In genomic region chr4:123545569-123546122, GRCh38 we compare ENCODE assay signal across 16 cellular contexts.
DNase-seq lines count a peak whose midpoint lies in the region; ATAC-seq and TF ChIP-seq lines count a peak whose summit lies in the region.
"Had no signal": no experiment of that assay in that cellular context is flagged by ENCODE, and none has a peak within 500 bp of the region (broad histone marks: within the 10 kb centered on the region; RNA-seq: fewer than 3 reads in every experiment).

No MANE protein-coding gene starts in this region.

- peaks cover 35% of the 10 kb centered on the region for H3K4me1 ChIP-seq in HUES6 (ENCODE audit: control insufficient read depth, insufficient read depth, low read length)
- peaks cover 29% of the 10 kb centered on the region for H3K4me1 ChIP-seq in mammary epithelial cell (ENCODE audit: insufficient read depth, low read length)
- H3K4me1 ChIP-seq in tibial nerve, result peaks cover 0 to 8% (median 0%) of the 10 kb centered on the region in 4 donors
- H3K4me1 ChIP-seq: BLaER1, SJSA1, testis had no signal

- dilution Hi-C loops in mammary epithelial cell (cut with HindIII; ENCODE audit: low sequenced_read_pairs), result no loop called here

- DNase-seq in mammary epithelial cell, result no peak
- no peak for DNase-seq in left lobe of liver (ENCODE audit: low spot score)
- peak; percentile 86 for DNase-seq in renal cortical epithelial cell (ENCODE audit: low read depth)
- no peak for DNase-seq in activated CD4-positive, CD25-positive, alpha-beta regulatory T cell (lab: John Stamatoyannopoulos, UW)
- DNase-seq in tibial nerve (ENCODE audit: low spot score in 2 of 2), result no peak
- no peak for DNase-seq in DMS 273 (lab: John Stamatoyannopoulos, UW; ENCODE audit: unreplicated experiment)
- DNase-seq: anterior cingulate cortex, EL, midbrain, NCI-H1048, NCI-H2171 treated with DMSO at 0.1 percent for 48 hours, testis had no signal

- TF ChIP-seq CTCF in mammary epithelial cell (conservative IDR thresholded peaks at IDR 0.05 in 1 of 2, IDR thresholded peaks at IDR 0.05 in 1 of 2; ENCODE audit: extremely low read depth in 1 of 2, insufficient read depth in 1 of 2, low read depth in 1 of 2, low read length in 2 of 2) (no peak), tibial nerve (IDR thresholded peaks at IDR 0.05) (no peak)

- H3K27me3 ChIP-seq in HUES6 (ENCODE audit: control insufficient read depth, insufficient read depth, low read length) (peaks cover 3% of the 10 kb centered on the region; the same call in 1 of the 2 replicates), mammary epithelial cell (ENCODE audit: insufficient read depth, low read length) (no peaks in the 10 kb centered on the region), tibial nerve (no peaks in the 10 kb centered on the region)
- H3K27me3 ChIP-seq: BLaER1, SJSA1, testis had no signal

- H3K4me2 ChIP-seq in mammary epithelial cell (ENCODE audit: insufficient read depth, low read depth, low read length), result no peak overlapping the region
- H3K4me2 ChIP-seq: BLaER1 had no signal

- CTCF ChIA-PET in mammary epithelial cell (lab: Charles Lee; ENCODE audit: low non-redundant PET), result no interaction called here

- no peaks in the 10 kb centered on the region for H4K20me1 ChIP-seq in mammary epithelial cell (ENCODE audit: insufficient read depth, low read length)
- H4K20me1 ChIP-seq: BLaER1 had no signal

- H3K4me3 ChIP-seq in HUES6 (ENCODE audit: low read depth, low read length) (no peak overlapping the region), mammary epithelial cell (replicated peaks in 1 of 3; ENCODE audit: insufficient read depth in 1 of 3, low read depth in 2 of 3, low read length in 3 of 3) (no peak overlapping the region), tibial nerve (no peak overlapping the region)
- H3K4me3 ChIP-seq: BLaER1, SJSA1, testis had no signal

- H3K27ac ChIP-seq in HUES6 (ENCODE audit: low read depth, low read length), result no peak overlapping the region
- H3K27ac ChIP-seq in mammary epithelial cell (ENCODE audit: insufficient read depth, low read depth, low read length), result no peak overlapping the region
- H3K27ac ChIP-seq in tibial nerve, result no peak overlapping the region
- H3K27ac ChIP-seq: BLaER1, SJSA1, testis had no signal

- ATAC-seq in left lobe of liver (peak; percentile 70), HG03196 (IDR thresholded peaks at IDR 0.05; ENCODE audit: unreplicated experiment) (no peak)

- no peak for TF ChIP-seq EP300 in tibial nerve (IDR thresholded peaks at IDR 0.05)

- no peaks in the 10 kb centered on the region for H3K79me2 ChIP-seq in mammary epithelial cell (ENCODE audit: insufficient read depth, low read length)

- no TSS peak for BruUV-seq in mammary epithelial cell (replicated peaks; lab: Mats Ljungman, UMichigan)

- intact Hi-C loops in mammary epithelial cell (cut with micrococcal nuclease), result loop anchor here (5.0 kb wide), 1 partner anchor 148 kb away; the partner anchor contains the start of gene SPRY1

- in situ Hi-C loops in mammary epithelial cell (cut with MboI; ENCODE audit: low sequenced_read_pairs in 2 of 2), result loop anchor here in 1 of 2 donors (10.0 kb wide), 1 partner anchor 131 kb away; no protein-coding TSS in a partner anchor

- no peaks in the 10 kb centered on the region for H3K36me3 ChIP-seq in HUES6 (ENCODE audit: control insufficient read depth, insufficient read depth, low read length)
- no peaks in the 10 kb centered on the region for H3K36me3 ChIP-seq in mammary epithelial cell (ENCODE audit: insufficient read depth, low read length)
- H3K36me3 ChIP-seq in tibial nerve, result no peaks in the 10 kb centered on the region
- H3K36me3 ChIP-seq: BLaER1, SJSA1 had no signal

- peak overlapping the region; percentile 19 for H3K9ac ChIP-seq in HUES6 (ENCODE audit: low read length)
- H3K9ac ChIP-seq in mammary epithelial cell (ENCODE audit: insufficient read depth, low read length), result no peak overlapping the region
- H3K9ac ChIP-seq: BLaER1 had no signal

- peaks cover 9% of the 10 kb centered on the region; the same call in 1 of the 2 replicates for H3K9me3 ChIP-seq in HUES6 (ENCODE audit: control insufficient read depth, insufficient read depth, low read depth, low read length)
- H3K9me3 ChIP-seq in mammary epithelial cell (replicated peaks; ENCODE audit: insufficient read depth, low read length), result no peaks in the 10 kb centered on the region
- H3K9me3 ChIP-seq in tibial nerve, result peaks cover 0 to 7% (median 0%) of the 10 kb centered on the region in 4 donors
- H3K9me3 ChIP-seq: BLaER1, SJSA1, testis had no signal

- H2AFZ ChIP-seq in mammary epithelial cell (ENCODE audit: low read depth, low read length), result peak overlapping the region; percentile 88

- 29% methylated on average over 2 of the region's 2 CpGs for WGBS in mammary epithelial cell (ENCODE audit: low coverage, missing lambda C conversion rate)
- 59 to 79% methylated on average over 2 of the region's 2 CpGs for WGBS in tibial nerve, 2 donors

- no peak for TF ChIP-seq POLR2A in tibial nerve (IDR thresholded peaks at IDR 0.05)
